ENCODE assay signal across 1 cellular context in genomic region chr9:133777871-133778270, GRCh38.
TF ChIP-seq lines count a peak whose summit lies in the region.

No MANE protein-coding gene starts in this region.

TF ChIP-seq in HepG2, 621 proteins besides CTCF, POLR2A, EP300 and RAD21 (continued from another document):
- TF ChIP-seq KDM5A (IDR thresholded peaks at IDR 0.05; ENCODE audit: borderline replicate concordance, low read length) (no peak), ZNF574 (CRISPR knock-in tag; IDR thresholded peaks at IDR 0.05) (no peak), CREM (IDR thresholded peaks at IDR 0.05) (no peak), CREM (CRISPR knock-in tag; IDR thresholded peaks at IDR 0.05) (no peak), ZBTB26 (CRISPR knock-in tag; IDR thresholded peaks at IDR 0.05; ENCODE audit: borderline replicate concordance) (no peak), CENPBD1 (CRISPR knock-in tag; IDR thresholded peaks at IDR 0.05; ENCODE audit: borderline replicate concordance, low read depth) (no peak), ZNF281 (CRISPR knock-in tag; IDR thresholded peaks at IDR 0.05; ENCODE audit: borderline replicate concordance) (no peak), ZNF589 (CRISPR knock-in tag; conservative IDR thresholded peaks at IDR 0.05) (no peak), SPEN (CRISPR knock-in tag; IDR thresholded peaks at IDR 0.05; ENCODE audit: low read depth) (no peak), NAIF1 (CRISPR knock-in tag; IDR thresholded peaks at IDR 0.05; ENCODE audit: borderline replicate concordance) (no peak), ZBTB8A (CRISPR knock-in tag; IDR thresholded peaks at IDR 0.05; ENCODE audit: borderline replicate concordance, low read depth) (no peak), HHEX (CRISPR knock-in tag; IDR thresholded peaks at IDR 0.05) (no peak), MBD4 (IDR thresholded peaks at IDR 0.05; ENCODE audit: borderline replicate concordance, low read length) (no peak), ZSCAN12 (CRISPR knock-in tag; IDR thresholded peaks at IDR 0.05) (no peak)
